Comparison of ENCODE assay signal across 12 cellular contexts in genomic region chr2:234212534-234212933, GRCh38.
"Had no signal": no experiment of that assay in that cellular context is flagged by ENCODE, and none has a peak within 500 bp of the region (broad histone marks: within the 10 kb centered on the region; RNA-seq: fewer than 3 reads in every experiment).

No MANE protein-coding gene starts in this region.

- DNase-seq: activated CD4-positive, alpha-beta T cell treated with anti-CD3 and anti-CD28 coated beads, Interleukin-2, amount 50 U/mL, for 1 hour; activated effector memory CD4-positive, alpha-beta T cell treated with Interleukin-2 at 50 U/mL for 16 hours; dorsolateral prefrontal cortex; left lung; mesendoderm; ovary; thyroid gland had no signal

- H3K27ac ChIP-seq: brain microvascular endothelial cell, dorsolateral prefrontal cortex, left lung, ovary, skin epidermis, thyroid gland, vagina had no signal

- H3K4me1 ChIP-seq: left lung, thyroid gland had no signal

- FAIRE-seq: endometrium had no signal

- H3K9me3 ChIP-seq: left lung, ovary, thyroid gland, vagina had no signal

- ATAC-seq: activated naive CD4-positive, alpha-beta T cell treated with anti-CD3 and anti-CD28 coated beads, Interleukin-2, amount 50 U/mL, for 72 hours had no signal

- H3K4me3 ChIP-seq: dorsolateral prefrontal cortex, left lung, ovary, skin epidermis, thyroid gland, vagina had no signal

- H3K27me3 ChIP-seq: brain microvascular endothelial cell, left lung, ovary, thyroid gland, vagina had no signal

- H3K36me3 ChIP-seq: brain microvascular endothelial cell, left lung, ovary, thyroid gland, vagina had no signal
